In genomic region chr12:54211920-54212319, GRCh38 we compare ENCODE assay signal across 26 cellular contexts.
"Had no signal": no experiment of that assay in that cellular context is flagged by ENCODE, and none has a peak within 500 bp of the region (broad histone marks: within the 10 kb centered on the region; RNA-seq: fewer than 3 reads in every experiment).

No MANE protein-coding gene starts in this region.

- DNase-seq: effector CD4-positive, alpha-beta T cell; endodermal cell; erythroblast; foreskin keratinocyte; head of caudate nucleus; kidney; left cardiac atrium; left ventricle myocardium inferior; lower lobe of right lung; midbrain; occipital lobe; psoas muscle; retina; spleen; stimulated activated CD4-positive, alpha-beta T cell treated with anti-CD3 and anti-CD28 coated beads, Interleukin-15, amount 100 ng/mL, for 24 hours; stimulated activated CD4-positive, alpha-beta T cell treated with anti-CD3 and anti-CD28 coated beads, Interleukin-1b, Interleukin-23, amount 100 ng/mL, for 48 hours; stimulated activated CD4-positive, alpha-beta T cell treated with anti-CD3 and anti-CD28 coated beads, Interleukin-4, amount 100 ng/mL, for 24 hours; tibial artery had no signal

- H3K9ac ChIP-seq: neural progenitor cell, parathyroid adenoma had no signal

- H3K4me1 ChIP-seq: neural progenitor cell had no signal

- H2AFZ ChIP-seq: hepatocyte, neural progenitor cell, parathyroid adenoma had no signal

- H3K36me3 ChIP-seq: left ventricle myocardium inferior, lower lobe of right lung, neural progenitor cell, spleen, tibial artery had no signal

- H3K4me3 ChIP-seq: coronary artery, hepatocyte, left ventricle myocardium inferior, lower lobe of right lung, neural progenitor cell, psoas muscle, spleen, tibial artery had no signal

- ATAC-seq: foreskin keratinocyte; left cardiac atrium; lower lobe of right lung; natural killer cell treated with Interleukin-12 subunit alpha and Interleukin-12 subunit beta and Interleukin-15 and Interleukin-18, amount 100 ng/mL, for 72 hours; psoas muscle; sciatic nerve; stimulated activated memory B cell treated with anti-CD40 and anti-IgM and Interleukin-4, amounts not matched to agents 10 μg/mL and 1 μg/mL and 100 μg/mL, for 72 hours had no signal

- H3K4me2 ChIP-seq: hepatocyte, neural progenitor cell had no signal

- H3K27ac ChIP-seq: coronary artery, foreskin keratinocyte, hepatocyte, left ventricle myocardium inferior, lower lobe of right lung, neural progenitor cell, parathyroid adenoma, psoas muscle, spleen, tibial artery had no signal

- H3K9me3 ChIP-seq: left ventricle myocardium inferior, lower lobe of right lung, psoas muscle, spleen, tibial artery had no signal

- H3K79me2 ChIP-seq: hepatocyte, parathyroid adenoma had no signal

- H3K27me3 ChIP-seq: foreskin keratinocyte had no signal

- FAIRE-seq: endothelial cell of umbilical vein, kidney had no signal
